8 cellular contexts compared by ENCODE assay signal in the genomic region with DNA sequence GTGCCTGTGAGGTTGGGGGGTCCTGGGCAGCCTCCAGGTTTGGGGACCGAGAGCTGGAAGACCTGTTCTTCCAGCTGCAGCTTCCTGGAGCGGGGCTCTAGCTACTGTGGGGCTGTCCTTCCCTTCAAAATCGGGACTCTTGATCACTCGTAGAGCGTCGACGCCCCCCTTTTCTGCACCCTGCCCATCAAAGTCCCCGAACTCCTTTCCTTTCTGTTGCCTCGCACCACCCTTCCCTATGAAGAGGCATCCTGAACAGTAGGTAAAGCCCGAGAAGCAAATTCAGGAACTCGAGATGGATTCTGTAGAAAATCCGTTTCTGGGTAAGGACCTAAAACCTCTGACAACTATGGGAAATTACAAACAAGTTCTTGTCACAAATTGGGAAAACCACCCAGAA. TPM values are rescaled to one million over a fixed set of nuclear protein-coding genes. Genes with fewer than 3 reads are reported as not detected.
A peak's percentile ranks its signal among the peaks of the same experiment; 100 is the strongest.
DNase-seq lines count a peak whose midpoint lies in the region; ATAC-seq, FAIRE-seq and TF ChIP-seq lines count a peak whose summit lies in the region.

No MANE protein-coding gene starts in this region.

- H3K9me3 Mint-ChIP-seq in activated naive CD4-positive, alpha-beta T cell treated with anti-CD3 and anti-CD28 coated beads for 36 hours = no peaks in the 10 kb centered on the region
- no peaks in the 10 kb centered on the region for H3K9me3 Mint-ChIP-seq in memory B cell

- peaks cover 22% of the 10 kb centered on the region for H3K4me1 Mint-ChIP-seq in activated naive CD4-positive, alpha-beta T cell treated with anti-CD3 and anti-CD28 coated beads for 36 hours (ENCODE audit: low read depth)
- H3K4me1 Mint-ChIP-seq in memory B cell = peaks cover 15% of the 10 kb centered on the region

- TF ChIP-seq POLR2A in upper lobe of left lung (IDR thresholded peaks at IDR 0.05) = no peak

- H3K27ac Mint-ChIP-seq in activated naive CD4-positive, alpha-beta T cell treated with anti-CD3 and anti-CD28 coated beads for 36 hours = no peak overlapping the region
- H3K27ac Mint-ChIP-seq in memory B cell = peak overlapping the region; percentile 94

- H3K27me3 Mint-ChIP-seq in activated naive CD4-positive, alpha-beta T cell treated with anti-CD3 and anti-CD28 coated beads for 36 hours (ENCODE audit: low read depth) = no peaks in the 10 kb centered on the region
- H3K27me3 Mint-ChIP-seq in memory B cell = no peaks in the 10 kb centered on the region

- no peaks in the 10 kb centered on the region for H3K36me3 Mint-ChIP-seq in activated naive CD4-positive, alpha-beta T cell treated with anti-CD3 and anti-CD28 coated beads for 36 hours (ENCODE audit: low read depth)
- H3K36me3 Mint-ChIP-seq in memory B cell = no peaks in the 10 kb centered on the region

- H3K36me3 ChIP-seq in bronchial epithelial cell (ENCODE audit: control insufficient read depth, insufficient read depth, low read length) = no peaks in the 10 kb centered on the region
- peaks cover 0 to 1% (median 0%) of the 10 kb centered on the region in 4 donors for H3K36me3 ChIP-seq in upper lobe of left lung

- peak overlapping the region; percentile 88 for H3K4me3 Mint-ChIP-seq in activated naive CD4-positive, alpha-beta T cell treated with anti-CD3 and anti-CD28 coated beads for 36 hours
- peak overlapping the region; percentile 93 for H3K4me3 Mint-ChIP-seq in memory B cell

- no peak for FAIRE-seq in bronchial epithelial cell (lab: Jason Lieb, UNC)

- no peak for TF ChIP-seq EP300 in upper lobe of left lung (IDR thresholded peaks at IDR 0.05)

- 1% methylated on average over 12 of the region's 12 CpGs for WGBS in upper lobe of left lung, 2 donors

- ATAC-seq in memory B cell (ENCODE audit: low read depth) (no peak), upper lobe of left lung (ENCODE audit: low FRiP score in 2 of 2) (peak in 1 of 2 donors; percentile 23), HG02571 (IDR thresholded peaks at IDR 0.05; ENCODE audit: unreplicated experiment) (no peak)

- H3K27me3 ChIP-seq in bronchial epithelial cell (ENCODE audit: control insufficient read depth, insufficient read depth, low read length) (no peaks in the 10 kb centered on the region), upper lobe of left lung (no peaks in the 10 kb centered on the region)

- no peak for TF ChIP-seq CTCF in bronchial epithelial cell (IDR thresholded peaks at IDR 0.05; ENCODE audit: insufficient read depth, low read length, severe bottlenecking)
- no peak for TF ChIP-seq CTCF in upper lobe of left lung (IDR thresholded peaks at IDR 0.05)

- no peaks in the 10 kb centered on the region for H3K9me3 ChIP-seq in upper lobe of left lung

- intact Hi-C loops in activated naive CD4-positive, alpha-beta T cell treated with anti-CD3 and anti-CD28 coated beads for 36 hours (cut with micrococcal nuclease) = loop anchor here (1.0 to 5.0 kb wide), 11 partner anchors 52 to 637 kb away; a partner anchor contains a TSS

- peaks cover 16 to 37% (median 23%) of the 10 kb centered on the region in 4 donors for H3K4me1 ChIP-seq in upper lobe of left lung

- CTCF ChIA-PET in activated naive CD4-positive, alpha-beta T cell treated with anti-CD3 and anti-CD28 coated beads for 36 hours (lab: Charles Lee) = interaction anchor here (0.6 to 1.8 kb wide), 15 partner anchors 14 to 662 kb away, joined by 3 to 6 read pairs (median 3); a partner anchor contains a TSS

- DNase-seq in activated naive CD4-positive, alpha-beta T cell treated with anti-CD3 and anti-CD28 coated beads for 36 hours = no peak
- no peak for DNase-seq in activated naive CD4-positive, alpha-beta T cell treated with Interleukin-2 at 50 U/mL for 16 hours
- DNase-seq in bronchial epithelial cell (ENCODE audit: low read depth) = no peak
- DNase-seq in memory B cell (ENCODE audit: low spot score in 2 of 2) = no peak
- no peak for DNase-seq in upper lobe of left lung
- no peak for DNase-seq in HCEC 1CT
- no peak for DNase-seq in medulla oblongata (ENCODE audit: extremely low spot score)

- peak overlapping the region; percentile 94 for H3K4me3 ChIP-seq in bronchial epithelial cell (ENCODE audit: low read depth, low read length)
- H3K4me3 ChIP-seq in upper lobe of left lung = peak overlapping the region; percentile 63 to 92 (median 78)

- H3K27ac ChIP-seq in upper lobe of left lung = peak overlapping the region; percentile 88 to 98 (median 94)

RNA-seq across cellular contexts. Expression of a gene that starts 0.5 kb away (rescaled TPM):
- total RNA-seq in activated naive CD4-positive, alpha-beta T cell treated with anti-CD3 and anti-CD28 coated beads for 36 hours = 10 to 100 TPM; 37.7 to 39.8 TPM
- 63.6 and 75.8 TPM in 2 replicates for total RNA-seq in bronchial epithelial cell
- 100 to 1,000 TPM; 130 to 264 (median 200) TPM for total RNA-seq in upper lobe of left lung

RNA-seq across cellular contexts. Expression of a gene that starts 1.0 kb away (rescaled TPM):
- not detected for total RNA-seq in activated naive CD4-positive, alpha-beta T cell treated with anti-CD3 and anti-CD28 coated beads for 36 hours
- total RNA-seq in bronchial epithelial cell (under 0.01 and 0.13 TPM in 2 replicates), upper lobe of left lung (under 1 TPM in 2 of 6 donors, not detected in 4; 0.09 to 0.30 TPM)
